ENCODE assay signal across 30 cellular contexts in genomic region chr4:171746418-171746817, GRCh38.
"Had no signal": no experiment of that assay in that cellular context is flagged by ENCODE, and none has a peak within 500 bp of the region (broad histone marks: within the 10 kb centered on the region; RNA-seq: fewer than 3 reads in every experiment).

No MANE protein-coding gene starts in this region.

- H3K27me3 ChIP-seq: adrenal gland, ascending aorta, body of pancreas, brain microvascular endothelial cell, breast epithelium, cardiac muscle cell had no signal

- H3K9me3 ChIP-seq: adrenal gland, ascending aorta, body of pancreas, breast epithelium had no signal

- DNase-seq: activated effector memory CD4-positive, alpha-beta T cell treated with anti-CD3 and anti-CD28 coated beads, Interleukin-2, amount 50 U/mL, for 16 hours; activated effector memory CD4-positive, alpha-beta T cell treated with Interleukin-2 at 50 U/mL for 16 hours; activated gamma-delta T cell; activated gamma-delta T cell treated with Interleukin-2 at 50 U/mL for 16 hours; activated naive CD4-positive, alpha-beta T cell; activated naive CD4-positive, alpha-beta T cell treated with anti-CD3 and anti-CD28 coated beads for 36 hours; activated naive CD4-positive, alpha-beta T cell treated with anti-CD3 and anti-CD28 coated beads, Interleukin-2, amount 10 ng/mL, durations not matched to agents 7 days and 5 days; activated naive CD4-positive, alpha-beta T cell treated with anti-CD3 and anti-CD28 coated beads, Interleukin-2, amount 50 U/mL, for 16 hours; activated naive CD4-positive, alpha-beta T cell treated with Interleukin-2 at 50 U/mL for 16 hours; activated naive CD8-positive, alpha-beta T cell treated with anti-CD3 and anti-CD28 coated beads for 36 hours; activated naive CD8-positive, alpha-beta T cell treated with anti-CD3 and anti-CD28 coated beads, Interleukin-2, amount 10 ng/mL, durations not matched to agents 7 days and 5 days; activated naive CD8-positive, alpha-beta T cell treated with anti-CD3 and anti-CD28 coated beads, Interleukin-2, amount 50 U/mL, for 24 hours; activated T-cell treated with anti-CD3 and anti-CD28 coated beads, Interleukin-2, amount 50 U/mL, for 1 hour; activated T-cell treated with anti-CD3 and anti-CD28 coated beads, Interleukin-2, amount 50 U/mL, for 24 hours; activated T-cell treated with anti-CD3 and anti-CD28 coated beads, Interleukin-2, amount 50 U/mL, for 4 hours; activated T-cell treated with anti-CD3 and anti-CD28 coated beads, Interleukin-2, amount 50 U/mL, for 48 hours; activated T-cell treated with anti-CD3 and anti-CD28 coated beads, Interleukin-2, amount 50 U/mL, for 72 hours; adrenal gland; amniotic stem cell; amygdala; anterior cingulate cortex; aorta; body of pancreas; brain microvascular endothelial cell; caudate nucleus; central memory CD4-positive, alpha-beta T cell; cerebellar nuclear complex had no signal

- H3K27ac ChIP-seq: adrenal gland, ascending aorta, body of pancreas, brain microvascular endothelial cell, breast epithelium, cardiac muscle cell had no signal

- H3K36me3 ChIP-seq: adrenal gland, ascending aorta, brain microvascular endothelial cell, breast epithelium, cardiac muscle cell had no signal

- H3K4me3 ChIP-seq: adrenal gland, ascending aorta, body of pancreas, breast epithelium, cardiac muscle cell had no signal
